In genomic region chr6:94785081-94785480, GRCh38 we compare ENCODE assay signal across 7 cellular contexts.
DNase-seq lines count a peak whose midpoint lies in the region.
"Not testable (repeated sequence)": the region's sequence is repeated elsewhere in the genome, so short reads cannot be mapped to it uniquely, and the experiment has no call there.

No MANE protein-coding gene starts in this region.

- H3K9me3 Mint-ChIP-seq in activated CD4-positive, alpha-beta memory T cell treated with anti-CD3 and anti-CD28 coated beads, Interleukin-2, amount 10 ng/mL, durations not matched to agents 7 days and 5 days = not testable (repeated sequence)

- H3K27ac ChIP-seq in epithelial cell of prostate = not testable (repeated sequence)

- CTCF ChIA-PET in activated CD4-positive, alpha-beta memory T cell treated with anti-CD3 and anti-CD28 coated beads, Interleukin-2, amount 10 ng/mL, durations not matched to agents 7 days and 5 days (lab: Charles Lee) = not testable (repeated sequence)

- peak; percentile 22 for DNase-seq in DMS153 treated with DMSO at 0.1 percent for 48 hours (lab: John Stamatoyannopoulos, UW; ENCODE audit: unreplicated experiment)
- peak; percentile 67 for DNase-seq in HT-29 (ENCODE audit: low spot score)
- peak; percentile 1 for DNase-seq in NCI-H510A (lab: John Stamatoyannopoulos, UW)
- DNase-seq in RPMI8226 = peak; percentile 20
- DNase-seq in activated CD4-positive, alpha-beta memory T cell treated with anti-CD3 and anti-CD28 coated beads, Interleukin-2, amount 10 ng/mL, durations not matched to agents 7 days and 5 days = peak; percentile 19
- DNase-seq in epithelial cell of prostate (ENCODE audit: low read depth, low spot score) = peak; percentile 2
- peak; percentile 55 for DNase-seq in mesenteric fat pad (ENCODE audit: low spot score)

- H3K36me3 Mint-ChIP-seq in activated CD4-positive, alpha-beta memory T cell treated with anti-CD3 and anti-CD28 coated beads, Interleukin-2, amount 10 ng/mL, durations not matched to agents 7 days and 5 days (ENCODE audit: low read depth) = not testable (repeated sequence)

- H3K27me3 Mint-ChIP-seq in activated CD4-positive, alpha-beta memory T cell treated with anti-CD3 and anti-CD28 coated beads, Interleukin-2, amount 10 ng/mL, durations not matched to agents 7 days and 5 days = not testable (repeated sequence)

- POLR2A ChIA-PET in activated CD4-positive, alpha-beta memory T cell treated with anti-CD3 and anti-CD28 coated beads, Interleukin-2, amount 10 ng/mL, durations not matched to agents 7 days and 5 days (lab: Charles Lee) = not testable (repeated sequence)

- H3K4me1 Mint-ChIP-seq in activated CD4-positive, alpha-beta memory T cell treated with anti-CD3 and anti-CD28 coated beads, Interleukin-2, amount 10 ng/mL, durations not matched to agents 7 days and 5 days = not testable (repeated sequence)

- not testable (repeated sequence) for H3K4me3 Mint-ChIP-seq in activated CD4-positive, alpha-beta memory T cell treated with anti-CD3 and anti-CD28 coated beads, Interleukin-2, amount 10 ng/mL, durations not matched to agents 7 days and 5 days

- not testable (repeated sequence) for H3K27ac Mint-ChIP-seq in activated CD4-positive, alpha-beta memory T cell treated with anti-CD3 and anti-CD28 coated beads, Interleukin-2, amount 10 ng/mL, durations not matched to agents 7 days and 5 days

Comparison
In these comparisons a context has a peak if more than half of its experiments do, and no peak if none do; other contexts are left out.
1. DNase-seq: peak in every context shown above with its lines; median percentile 67 in HT-29; 55 in mesenteric fat pad; 22 in DMS153 treated with DMSO at 0.1 percent for 48 hours; 20 in RPMI8226; 19 in activated CD4-positive, alpha-beta memory T cell treated with anti-CD3 and anti-CD28 coated beads, Interleukin-2, amount 10 ng/mL, durations not matched to agents 7 days and 5 days; 2 in epithelial cell of prostate; 1 in NCI-H510A.